In genomic region chr16:4936991-4937781, GRCh38 we compare ENCODE assay signal across 1 cellular context.
A peak's percentile ranks its signal among the peaks of the same experiment; 100 is the strongest.
TF ChIP-seq lines count a peak whose summit lies in the region.

PPL (minus strand) TSS chr16:4937148; CDS start chr16:4937045, 103 bp downstream.

TF ChIP-seq in HepG2, 621 proteins besides CTCF, POLR2A, EP300 and RAD21 (continued from another document and continues in another):
- TF ChIP-seq ZNF639 (CRISPR knock-in tag; conservative IDR thresholded peaks at IDR 0.05) (0 out of 2 replicates have a peak, but pooled peaks have one; percentile 72), AHR (CRISPR knock-in tag; IDR thresholded peaks at IDR 0.05) (0 out of 2 replicates have a peak, but pooled peaks have one; percentile 47), ZBTB3 (CRISPR knock-in tag; IDR thresholded peaks at IDR 0.05; ENCODE audit: borderline replicate concordance, low read depth) (0 out of 2 replicates have a peak, but pooled peaks have one; percentile 60), MYC (CRISPR knock-in tag; IDR thresholded peaks at IDR 0.05; ENCODE audit: borderline replicate concordance) (peak; percentile 54; the same call in 1 of the 2 replicates), ZMAT5 (CRISPR knock-in tag; IDR thresholded peaks at IDR 0.05; ENCODE audit: borderline replicate concordance, low read depth) (no peak), SMAD9 (CRISPR knock-in tag; IDR thresholded peaks at IDR 0.05) (0 out of 2 replicates have a peak, but pooled peaks have one; percentile 19), ZNF441 (CRISPR knock-in tag; IDR thresholded peaks at IDR 0.05; ENCODE audit: borderline replicate concordance) (no peak; the same call in 1 of the 2 replicates), GMEB1 (CRISPR knock-in tag; IDR thresholded peaks at IDR 0.05; ENCODE audit: borderline replicate concordance) (peak; percentile 59; the same call in 1 of the 2 replicates), ZNF614 (CRISPR knock-in tag; IDR thresholded peaks at IDR 0.05; ENCODE audit: borderline replicate concordance) (peak; percentile 60; the same call in 1 of the 2 replicates), E2F1 (CRISPR knock-in tag; IDR thresholded peaks at IDR 0.05) (peak; percentile 15; the same call in 1 of the 2 replicates), MEF2D (CRISPR knock-in tag; IDR thresholded peaks at IDR 0.05) (0 out of 2 replicates have a peak, but pooled peaks have one; percentile 23), ZNF839 (CRISPR knock-in tag; IDR thresholded peaks at IDR 0.05; ENCODE audit: borderline replicate concordance) (peak; percentile 63; the same call in 1 of the 2 replicates), ZFX (CRISPR knock-in tag; IDR thresholded peaks at IDR 0.05; ENCODE audit: low read depth) (peak; percentile 99), ZNF597 (CRISPR knock-in tag; IDR thresholded peaks at IDR 0.05) (no peak), MTA3 (CRISPR knock-in tag; IDR thresholded peaks at IDR 0.05) (no peak), KMT2A (CRISPR knock-in tag; IDR thresholded peaks at IDR 0.05) (peak; percentile 52; the same call in 1 of the 2 replicates), RFX3 (CRISPR knock-in tag; IDR thresholded peaks at IDR 0.05) (no peak), TSC22D2 (CRISPR knock-in tag; IDR thresholded peaks at IDR 0.05; ENCODE audit: borderline replicate concordance) (no peak; the same call in 1 of the 2 replicates), POGK (CRISPR knock-in tag; conservative IDR thresholded peaks at IDR 0.05) (peak; percentile 69; the same call in 1 of the 2 replicates), MTF2 (CRISPR knock-in tag; IDR thresholded peaks at IDR 0.05; ENCODE audit: borderline replicate concordance) (peak; percentile 51; the same call in 1 of the 2 replicates), ZNF550 (CRISPR knock-in tag; IDR thresholded peaks at IDR 0.05; ENCODE audit: borderline replicate concordance) (0 out of 2 replicates have a peak, but pooled peaks have one; percentile 46), ZNF460 (CRISPR knock-in tag; IDR thresholded peaks at IDR 0.05; ENCODE audit: borderline replicate concordance) (no peak), CENPX (CRISPR knock-in tag; IDR thresholded peaks at IDR 0.05) (no peak), MBD4 (IDR thresholded peaks at IDR 0.05; ENCODE audit: borderline replicate concordance, low read length) (no peak), SKI (IDR thresholded peaks at IDR 0.05; ENCODE audit: partially characterized antibody) (peak; percentile 52), ZNF879 (CRISPR knock-in tag; IDR thresholded peaks at IDR 0.05) (peak; percentile 73; the same call in 1 of the 2 replicates), ZFYVE20 (CRISPR knock-in tag; IDR thresholded peaks at IDR 0.05; ENCODE audit: borderline replicate concordance, low read depth) (no peak), THAP9 (CRISPR knock-in tag; IDR thresholded peaks at IDR 0.05; ENCODE audit: borderline replicate concordance) (peak; percentile 21), ZNF569 (CRISPR knock-in tag; IDR thresholded peaks at IDR 0.05; ENCODE audit: borderline replicate concordance) (no peak), FIP1L1 (IDR thresholded peaks at IDR 0.05; ENCODE audit: borderline replicate concordance, insufficient read depth, low read depth, low read length) (no peak), ARID2 (CRISPR knock-in tag; IDR thresholded peaks at IDR 0.05; ENCODE audit: borderline replicate concordance) (no peak), AHDC1 (CRISPR knock-in tag; IDR thresholded peaks at IDR 0.05; ENCODE audit: borderline replicate concordance) (0 out of 2 replicates have a peak, but pooled peaks have one; percentile 2), BRCA1 (CRISPR knock-in tag; IDR thresholded peaks at IDR 0.05) (0 out of 2 replicates have a peak, but pooled peaks have one; percentile 66), ELF1 (CRISPR knock-in tag; IDR thresholded peaks at IDR 0.05) (peak; percentile 27), ZNF329 (CRISPR knock-in tag; IDR thresholded peaks at IDR 0.05; ENCODE audit: low read depth) (no peak), HOXA7 (CRISPR knock-in tag; IDR thresholded peaks at IDR 0.05) (no peak), PHF20 (CRISPR knock-in tag; IDR thresholded peaks at IDR 0.05) (peak; percentile 70; the same call in 1 of the 2 replicates)
